ENCODE assay signal across 8 cellular contexts in the genomic region with DNA sequence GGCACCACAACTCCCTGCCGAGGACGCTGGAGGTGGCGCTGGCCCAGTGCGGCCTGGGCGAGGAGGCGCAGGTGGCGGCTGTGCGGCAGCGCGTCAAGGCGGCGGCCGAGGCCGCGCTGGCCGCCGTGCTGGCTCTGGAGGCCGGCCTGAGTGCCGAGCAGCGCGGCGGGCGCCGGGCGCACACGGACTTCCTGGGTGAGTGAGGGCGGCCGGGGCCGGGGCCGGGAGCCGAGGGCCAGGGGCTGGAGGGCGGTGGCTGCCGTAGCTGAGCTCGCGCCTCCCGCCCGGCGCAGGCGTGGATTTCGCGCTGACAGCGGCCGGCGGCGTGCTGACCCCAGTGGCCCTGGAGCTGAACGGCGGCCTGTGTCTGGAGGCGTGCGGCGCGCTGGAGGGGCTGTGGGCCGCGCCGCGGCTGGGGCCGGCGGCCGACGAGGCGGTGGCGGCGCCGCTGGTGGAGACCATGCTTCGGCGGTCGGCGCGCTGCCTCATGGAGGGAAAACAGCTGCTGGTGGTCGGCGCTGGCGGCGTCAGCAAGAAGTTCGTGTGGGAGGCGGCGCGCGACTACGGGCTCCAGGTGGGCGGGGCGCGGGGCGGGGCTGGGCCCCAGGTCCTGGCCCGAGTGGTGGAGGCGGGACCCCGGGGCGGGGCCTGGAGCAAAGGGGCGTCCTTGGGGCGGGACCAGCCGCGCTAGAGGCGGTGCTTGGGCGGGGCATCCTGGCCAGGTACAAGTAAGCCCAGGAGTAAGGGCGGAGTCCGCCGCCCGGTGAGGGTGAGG. TPM values are rescaled to one million over a fixed set of nuclear protein-coding genes. Genes with fewer than 3 reads are reported as not detected.
DNase-seq lines count a peak whose midpoint lies in the region; ATAC-seq, FAIRE-seq and TF ChIP-seq lines count a peak whose summit lies in the region.

No MANE protein-coding gene starts in this region.

- TF ChIP-seq POLR2A in A549 (IDR thresholded peaks at IDR 0.05; ENCODE audit: low read length) (peak; percentile 61), breast epithelium (IDR thresholded peaks at IDR 0.05) (no peak)

- intact Hi-C loops in breast epithelium (cut with DNase I; ENCODE audit: low total_unique reads): no loop called here

- H3K4me1 ChIP-seq in A549: peaks cover 26% of the 10 kb centered on the region
- H3K4me1 ChIP-seq in breast epithelium: peaks cover 10 to 11% of the 10 kb centered on the region in 2 donors

- H3K27me3 Mint-ChIP-seq in immature natural killer cell (ENCODE audit: low read depth in 3 of 3): peaks cover 0 to 8% (median 0%) of the 10 kb centered on the region in 3 donors

- H3K36me3 Mint-ChIP-seq in immature natural killer cell: no peaks in the 10 kb centered on the region

- H3K4me2 ChIP-seq in A549: peak overlapping the region; percentile 97

- ATAC-seq in A549 (peak; percentile 68 to 89), GM18868 (IDR thresholded peaks at IDR 0.05; ENCODE audit: unreplicated experiment) (peak; percentile 87), HG03135 (IDR thresholded peaks at IDR 0.05; ENCODE audit: unreplicated experiment) (peak; percentile 71)

- WGBS in A549 (ENCODE audit: missing lambda C conversion rate): 1% methylated on average over 11 of the region's 96 CpGs

- H3K4me3 ChIP-seq in A549 (peak overlapping the region; percentile 57), WERI-Rb-1 (ENCODE audit: low read depth, low read length) (peak overlapping the region; percentile 26), breast epithelium (peak overlapping the region; percentile 53 to 86 (median 77))

- DNase-seq in A549 (ENCODE audit: low read depth in 1 of 2, low spot score in 1 of 2): peak; percentile 80 to 92
- DNase-seq in NCI-H2196 treated with DMSO at 0.1 percent for 48 hours (lab: John Stamatoyannopoulos, UW; ENCODE audit: unreplicated experiment): peak; percentile 77
- DNase-seq in WERI-Rb-1: peak; percentile 97
- DNase-seq in breast epithelium (ENCODE audit: low spot score in 2 of 2): peak; percentile 96 to 99
- DNase-seq in immature natural killer cell: peak; percentile 98
- peak; percentile 74 for DNase-seq in smooth muscle cell of the brain vasculature (ENCODE audit: low read depth, low spot score)

- no peak for TF ChIP-seq CTCF in A549 (IDR thresholded peaks at IDR 0.05)
- no peak for TF ChIP-seq CTCF in WERI-Rb-1 (IDR thresholded peaks at IDR 0.05; ENCODE audit: low read depth, low read length)
- peak in 1 of 3 donors; percentile 18 for TF ChIP-seq CTCF in breast epithelium (IDR thresholded peaks at IDR 0.05)

- no peaks in the 10 kb centered on the region for H3K36me3 ChIP-seq in WERI-Rb-1
- H3K36me3 ChIP-seq in breast epithelium: no peaks in the 10 kb centered on the region

- POLR2A ChIA-PET in A549 (lab: Yijun Ruan, JAX): interaction anchor here (0.7 to 1.7 kb wide), 5 partner anchors 9 to 132 kb away, joined by 3 to 12 read pairs (median 5); partner anchors contain the start of genes AIP, ANKRD13D, POLD4 and PPP1CA

- H3K4me3 Mint-ChIP-seq in immature natural killer cell: peak overlapping the region; percentile 75 to 82 (median 77)

- CTCF ChIA-PET in A549 (lab: Yijun Ruan, JAX): interaction anchor here (0.6 to 4.2 kb wide), 5 partner anchors 16 to 74 kb away, joined by 3 to 30 read pairs (median 4); partner anchors contain the start of genes PPP1CA and TBC1D10C

- H3K27me3 ChIP-seq in WERI-Rb-1 (ENCODE audit: insufficient read depth, low read depth, severe bottlenecking): no peaks in the 10 kb centered on the region
- H3K27me3 ChIP-seq in breast epithelium: no peaks in the 10 kb centered on the region

- H3K27ac ChIP-seq in A549: peak overlapping the region; percentile 75 to 90
- H3K27ac ChIP-seq in WERI-Rb-1: peak overlapping the region; percentile 65
- peak overlapping the region; percentile 90 to 94 for H3K27ac ChIP-seq in breast epithelium

- H3K4me1 Mint-ChIP-seq in immature natural killer cell: peaks cover 55 to 60% of the 10 kb centered on the region in 2 donors

- no peak for TF ChIP-seq EP300 in A549 (IDR thresholded peaks at IDR 0.05)

- no peaks in the 10 kb centered on the region for H3K9me3 Mint-ChIP-seq in immature natural killer cell

- no peak for TF ChIP-seq RAD21 in A549 (conservative IDR thresholded peaks at IDR 0.05 in 1 of 2, IDR thresholded peaks at IDR 0.05 in 1 of 2)

- peak overlapping the region; percentile 66 to 91 (median 88) for H3K27ac Mint-ChIP-seq in immature natural killer cell

- FAIRE-seq in A549 (lab: Jason Lieb, UNC): no peak

- no peaks in the 10 kb centered on the region for H3K9me3 ChIP-seq in A549
- H3K9me3 ChIP-seq in WERI-Rb-1 (ENCODE audit: severe bottlenecking): no peaks in the 10 kb centered on the region
- H3K9me3 ChIP-seq in breast epithelium: no peaks in the 10 kb centered on the region

TF ChIP-seq in A549, 52 proteins besides CTCF, POLR2A, EP300 and RAD21:
- TF ChIP-seq MAFK (IDR thresholded peaks at IDR 0.05; ENCODE audit: partially characterized antibody): peak; percentile 36
- no peak for TF ChIP-seq CBX8 (IDR thresholded peaks at IDR 0.05)
- TF ChIP-seq HOXB5 (CRISPR knock-in tag; IDR thresholded peaks at IDR 0.05): 0 out of 2 replicates have a peak, but pooled peaks have one; percentile 66
- no peak for TF ChIP-seq EHF (CRISPR knock-in tag; IDR thresholded peaks at IDR 0.05)
- TF ChIP-seq JUN (IDR thresholded peaks at IDR 0.05): peak in 1 of 2 experiments; percentile 64; a peak in 2 of 5 replicates
- TF ChIP-seq HEYL (CRISPR knock-in tag; IDR thresholded peaks at IDR 0.05): no peak
- TF ChIP-seq, protein P1, sequence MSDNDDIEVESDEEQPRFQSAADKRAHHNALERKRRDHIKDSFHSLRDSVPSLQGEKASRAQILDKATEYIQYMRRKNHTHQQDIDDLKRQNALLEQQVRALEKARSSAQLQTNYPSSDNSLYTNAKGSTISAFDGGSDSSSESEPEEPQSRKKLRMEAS (IDR thresholded peaks at IDR 0.05): peak; percentile 47; the same call in 1 of the 2 replicates
- TF ChIP-seq GATA3 (IDR thresholded peaks at IDR 0.05; ENCODE audit: borderline replicate concordance): no peak

RNA-seq across cellular contexts. Expression of gene CARNS1, which starts 5.4 kb away (rescaled TPM):
- polyA plus RNA-seq in A549 (2011; rRNA removed): 0.08 and 0.15 TPM in 2 replicates
- 0.08 and 0.12 TPM in 2 replicates for polyA plus RNA-seq in A549 (2012; cell fraction: cytosol; rRNA removed)
- 0.55 and 0.59 TPM in 2 replicates for polyA plus RNA-seq in A549 (2012; cell fraction: nucleus; rRNA removed)
- 0.09 to 0.12 TPM (median 0.10 TPM) in 3 replicates for polyA plus RNA-seq in A549 (2017; fragmentation: RNase III; extraction: RNeasy Plus Mini Kit Qiagen cat#74134 plus additional on column Dnase treatment)
- 0.21 TPM in 1 of 2 replicates, not detected in the other for polyA minus RNA-seq in A549 (2011; rRNA and poly(A)+ RNA removed)
- 1 to 10 TPM in 1 of 3 donors, under 1 TPM in 2; 0.16 to 4.2 (median 0.66) TPM for total RNA-seq in breast epithelium
- polyA plus RNA-seq in immature natural killer cell: 1 to 10 TPM; 1.9 to 3.4 (median 2.7) TPM

RNA-seq across cellular contexts. Expression of gene RPS6KB2, which starts 7.5 kb away (rescaled TPM):
- polyA plus RNA-seq in A549 (2011; rRNA removed) (34.6 and 40.9 TPM in 2 replicates), A549 (2017; fragmentation: RNase III; extraction: RNeasy Plus Mini Kit Qiagen cat#74134 plus additional on column Dnase treatment) (45.4 to 49.2 TPM (median 47.9 TPM) in 3 replicates), immature natural killer cell (10 to 100 TPM; 71.5 to 96.5 (median 74.9) TPM)
- polyA plus RNA-seq in A549 (2012; cell fraction: cytosol; rRNA removed): 62.6 and 76.3 TPM in 2 replicates
- 84.6 and 97.2 TPM in 2 replicates for polyA plus RNA-seq in A549 (2012; cell fraction: nucleus; rRNA removed)
- polyA minus RNA-seq in A549 (2011; rRNA and poly(A)+ RNA removed): 46.6 and 50.6 TPM in 2 replicates
- 10 to 100 TPM; 28.0 to 41.6 (median 40.1) TPM for total RNA-seq in breast epithelium

RNA-seq across cellular contexts. Expression of gene PTPRCAP, which starts 16.6 kb away (rescaled TPM):
- polyA plus RNA-seq in A549 (2011; rRNA removed): 0.19 and 0.34 TPM in 2 replicates
- polyA plus RNA-seq in A549 (2012; cell fraction: cytosol; rRNA removed): 1.0 and 1.1 TPM in 2 replicates
- polyA plus RNA-seq in A549 (2012; cell fraction: nucleus; rRNA removed): 6.2 and 11.0 TPM in 2 replicates
- 0.25 to 0.56 TPM (median 0.36 TPM) in 3 replicates for polyA plus RNA-seq in A549 (2017; fragmentation: RNase III; extraction: RNeasy Plus Mini Kit Qiagen cat#74134 plus additional on column Dnase treatment)
- polyA minus RNA-seq in A549 (2011; rRNA and poly(A)+ RNA removed): 0.25 TPM in 1 of 2 replicates, not detected in the other
- total RNA-seq in breast epithelium: 1 to 10 TPM; 2.1 to 9.2 (median 8.0) TPM
- 1,000 to 10,000 TPM; 1,315 to 1,354 (median 1,351) TPM for polyA plus RNA-seq in immature natural killer cell

RNA-seq across cellular contexts. Expression of gene TBC1D10C, which starts 16.9 kb away (rescaled TPM):
- polyA plus RNA-seq in A549 (2011; rRNA removed) (not detected in 2 replicates), A549 (2017; fragmentation: RNase III; extraction: RNeasy Plus Mini Kit Qiagen cat#74134 plus additional on column Dnase treatment) (0.08 TPM in 1 of 3 replicates, not detected in the others), immature natural killer cell (100 to 1,000 TPM; 396 to 531 (median 451) TPM)
- 0.06 TPM in 1 of 2 replicates, not detected in the other for polyA plus RNA-seq in A549 (2012; cell fraction: cytosol; rRNA removed)
- 0.28 TPM in 1 of 2 replicates, not detected in the other for polyA plus RNA-seq in A549 (2012; cell fraction: nucleus; rRNA removed)
- polyA minus RNA-seq in A549 (2011; rRNA and poly(A)+ RNA removed): not detected in 2 replicates
- total RNA-seq in breast epithelium: 1 to 10 TPM in 2 of 3 donors, under 1 TPM in 1; 0.66 to 2.0 (median 1.6) TPM

RNA-seq across cellular contexts. Expression of gene PPP1CA, which starts 19.2 kb away (rescaled TPM):
- 174 and 178 TPM in 2 replicates for polyA plus RNA-seq in A549 (2011; rRNA removed)
- 405 and 423 TPM in 2 replicates for polyA plus RNA-seq in A549 (2012; cell fraction: cytosol; rRNA removed)
- 324 and 334 TPM in 2 replicates for polyA plus RNA-seq in A549 (2012; cell fraction: nucleus; rRNA removed)
- polyA plus RNA-seq in A549 (2017; fragmentation: RNase III; extraction: RNeasy Plus Mini Kit Qiagen cat#74134 plus additional on column Dnase treatment): 200 to 208 TPM (median 205 TPM) in 3 replicates
- 239 and 243 TPM in 2 replicates for polyA minus RNA-seq in A549 (2011; rRNA and poly(A)+ RNA removed)
- total RNA-seq in breast epithelium: 10 to 100 TPM; 73.1 to 91.9 (median 76.7) TPM
- 1,000 to 10,000 TPM in 1 of 3 donors, 100 to 1,000 TPM in 2; 830 to 1,276 (median 950) TPM for polyA plus RNA-seq in immature natural killer cell

Comparison
In these comparisons a context has a peak if more than half of its experiments do, and no peak if none do; other contexts are left out.
1. Peak in every context shown above with its lines: DNase-seq, ATAC-seq, H3K4me3 ChIP-seq and H3K27ac ChIP-seq.
2. H3K4me3 ChIP-seq: peak in every context shown above with its lines; median percentile 77 in breast epithelium; 57 in A549; 26 in WERI-Rb-1.
3. RNA of gene PTPRCAP, which starts 16.6 kb away (polyA plus RNA-seq): 1,315 to 1,354 TPM in immature natural killer cell; 0.19 to 11.0 TPM in A549; every median in the first group is over 100 times any median in the second.